8 cellular contexts compared by ENCODE assay signal in the genomic region with DNA sequence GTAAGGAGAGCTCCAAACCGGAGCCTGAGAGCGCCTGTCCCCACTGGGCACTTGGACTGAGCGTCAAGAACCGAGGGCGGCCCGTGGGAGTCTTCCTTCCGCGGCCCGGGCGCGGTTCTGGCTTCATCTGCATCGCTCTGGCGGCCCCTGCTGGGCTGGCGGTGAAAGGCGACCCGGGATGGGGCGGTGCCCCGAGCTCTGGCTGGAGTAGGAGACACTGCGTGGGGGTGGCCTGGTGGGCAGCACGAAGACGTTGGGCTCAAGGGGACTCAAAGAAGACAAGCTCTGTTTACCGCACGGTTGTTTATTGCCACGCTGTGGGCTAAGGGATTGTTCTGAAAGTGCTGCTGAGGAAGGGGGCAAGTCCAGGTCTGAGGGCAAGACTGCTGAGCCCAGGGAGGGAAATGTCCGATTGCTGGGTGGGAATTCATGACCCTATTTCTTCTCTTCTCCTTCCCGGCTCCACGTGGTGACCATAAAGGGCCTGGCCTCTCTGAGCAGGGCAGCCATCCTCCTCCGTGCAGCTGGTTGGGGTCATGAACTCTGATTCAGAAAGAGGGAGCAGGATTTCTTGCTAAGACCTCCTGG. TPM values are rescaled to one million over a fixed set of nuclear protein-coding genes. Genes with fewer than 3 reads are reported as not detected.
DNase-seq lines count a peak whose midpoint lies in the region; ATAC-seq, FAIRE-seq and TF ChIP-seq lines count a peak whose summit lies in the region.

No MANE protein-coding gene starts in this region.

- H3K79me2 ChIP-seq in osteoblast (ENCODE audit: insufficient read depth, low read length): no peaks in the 10 kb centered on the region

- no peaks in the 10 kb centered on the region for H4K20me1 ChIP-seq in osteoblast (ENCODE audit: insufficient read depth, low read length)

- WGBS in suprapubic skin: 0% methylated on average over 19 of the region's 28 CpGs

- H3K4me2 ChIP-seq in osteoblast (ENCODE audit: insufficient read depth, low read length): peak overlapping the region; percentile 73

- peak; percentile 63 for ATAC-seq in HG03442 (IDR thresholded peaks at IDR 0.05; ENCODE audit: unreplicated experiment)

- H3K27ac ChIP-seq in SJCRH30 (peak overlapping the region; percentile 76), osteoblast (ENCODE audit: low read depth, low read length) (peak overlapping the region; percentile 51), suprapubic skin (peak overlapping the region; percentile 29)

- H3K4me1 ChIP-seq in SJCRH30 (peaks cover 9% of the 10 kb centered on the region), osteoblast (ENCODE audit: insufficient read depth, low read length) (peaks cover 13% of the 10 kb centered on the region), suprapubic skin (peaks cover 28% of the 10 kb centered on the region)

- TF ChIP-seq CTCF in osteoblast (IDR thresholded peaks at IDR 0.05; ENCODE audit: extremely low read depth, low read depth, low read length): peak; percentile 88
- peak; percentile 92 to 95 for TF ChIP-seq CTCF in suprapubic skin (IDR thresholded peaks at IDR 0.05)

- H3K4me3 ChIP-seq in SJCRH30: peak overlapping the region; percentile 41
- peak overlapping the region; percentile 53 for H3K4me3 ChIP-seq in osteoblast (ENCODE audit: insufficient read depth, low read length)
- peak overlapping the region; percentile 7 for H3K4me3 ChIP-seq in suprapubic skin

- TF ChIP-seq EP300 in suprapubic skin (IDR thresholded peaks at IDR 0.05): no peak

- H3K36me3 ChIP-seq in SJCRH30: no peaks in the 10 kb centered on the region
- no peaks in the 10 kb centered on the region for H3K36me3 ChIP-seq in osteoblast (ENCODE audit: insufficient read depth, low read length)
- H3K36me3 ChIP-seq in suprapubic skin: no peaks in the 10 kb centered on the region

- FAIRE-seq in frontal cortex (lab: Jason Lieb, UNC): no peak

- no peaks in the 10 kb centered on the region; the same call in 1 of the 2 replicates for H3K9me3 ChIP-seq in SJCRH30 (replicated peaks)
- no peaks in the 10 kb centered on the region for H3K9me3 ChIP-seq in osteoblast (ENCODE audit: low read depth, low read length)
- H3K9me3 ChIP-seq in suprapubic skin: no peaks in the 10 kb centered on the region

- no peaks in the 10 kb centered on the region for H3K27me3 ChIP-seq in SJCRH30
- H3K27me3 ChIP-seq in osteoblast (ENCODE audit: insufficient read depth, low read length): no peaks in the 10 kb centered on the region
- H3K27me3 ChIP-seq in suprapubic skin: no peaks in the 10 kb centered on the region

- no peak for TF ChIP-seq POLR2A in suprapubic skin (IDR thresholded peaks at IDR 0.05)

- peak; percentile 79 for DNase-seq in NK-92 treated with Interleukin-12 subunit alpha and Interleukin-12 subunit beta, amount 100 ng/mL, for 24 hours (lab: John Stamatoyannopoulos, UW)
- DNase-seq in NK-92 (lab: John Stamatoyannopoulos, UW; ENCODE audit: unreplicated experiment) (no peak), SJCRH30 (peak; percentile 88 to 90), frontal cortex (ENCODE audit: low spot score in 2 of 2) (peak; percentile 53 to 77), osteoblast (ENCODE audit: insufficient read length, low spot score, missing footprints) (peak; percentile 94), suprapubic skin (ENCODE audit: low spot score in 2 of 2) (peak; percentile 91 to 96)
- DNase-seq in activated gamma-delta T cell treated with anti-CD3 and anti-CD28 coated beads, Interleukin-2, amount 50 U/mL, for 16 hours (ENCODE audit: low read depth): peak; percentile 75

- peak overlapping the region; percentile 92 for H2AFZ ChIP-seq in osteoblast (ENCODE audit: low read length)

RNA-seq across cellular contexts. Expression of gene PLAU, which starts 29.8 kb away (rescaled TPM):
- 58.5 and 64.8 TPM in 2 replicates for total RNA-seq in SJCRH30 (2014; rRNA removed; shearing (Covaris generic))
- total RNA-seq in frontal cortex: 0.82 TPM
- total RNA-seq in osteoblast: 27.9 and 40.7 TPM in 2 replicates
- total RNA-seq in suprapubic skin: 10 to 100 TPM in 2 of 4 donors, 1 to 10 TPM in 2; 8.4 to 19.1 (median 10.8) TPM

RNA-seq across cellular contexts. Expression of gene VCL, which starts 57.2 kb away (rescaled TPM):
- total RNA-seq in SJCRH30 (2014; rRNA removed; shearing (Covaris generic)): 45.5 and 48.1 TPM in 2 replicates
- 11.4 TPM for total RNA-seq in frontal cortex
- 169 and 201 TPM in 2 replicates for total RNA-seq in osteoblast
- total RNA-seq in suprapubic skin: 10 to 100 TPM; 54.8 to 92.9 (median 64.7) TPM
